ENCODE assay signal across 10 cellular contexts in genomic region chr10:63273575-63273974, GRCh38.
DNase-seq lines count a peak whose midpoint lies in the region; ATAC-seq and TF ChIP-seq lines count a peak whose summit lies in the region.
"Had no signal": no experiment of that assay in that cellular context is flagged by ENCODE, and none has a peak within 500 bp of the region (broad histone marks: within the 10 kb centered on the region; RNA-seq: fewer than 3 reads in every experiment).

No MANE protein-coding gene starts in this region.

- H3K4me2 ChIP-seq in SU-DHL-6 (ENCODE audit: low read depth, low read length, poor library complexity, severe bottlenecking), result peak overlapping the region; percentile 47

- TF ChIP-seq POLR2A in gastroesophageal sphincter (IDR thresholded peaks at IDR 0.05), result no peak

- H3K9me2 ChIP-seq in SU-DHL-6 (replicated peaks; ENCODE audit: insufficient read depth, low read length), result no peaks in the 10 kb centered on the region

- H3K9me3 ChIP-seq in SU-DHL-6 (ENCODE audit: insufficient read depth, low read length) (no peaks in the 10 kb centered on the region), gastroesophageal sphincter (no peaks in the 10 kb centered on the region), subcutaneous abdominal adipose tissue (ENCODE audit: control insufficient read depth in 5 of 5, low read length in 5 of 5) (no peaks in the 10 kb centered on the region)

- no peak for TF ChIP-seq CTCF in SU-DHL-6 (IDR thresholded peaks at IDR 0.05; ENCODE audit: insufficient read depth, low read length, poor library complexity, severe bottlenecking)
- TF ChIP-seq CTCF in gastroesophageal sphincter (IDR thresholded peaks at IDR 0.05), result no peak

- TF ChIP-seq EP300 in gastroesophageal sphincter (IDR thresholded peaks at IDR 0.05), result no peak

- H3K27ac ChIP-seq in SU-DHL-6 (ENCODE audit: low read depth, low read length) (0 out of 2 replicates have a peak overlapping the region, but pooled peaks have one; percentile 32), gastroesophageal sphincter (peak overlapping the region in 3 of 4 donors; percentile 45 to 61 (median 55)), subcutaneous abdominal adipose tissue (ENCODE audit: low read depth, low read length) (peak overlapping the region; percentile 21)

- 0 out of 2 replicates have a peak, but pooled peaks cover 5% of the 10 kb centered on the region for H4K20me1 ChIP-seq in SU-DHL-6 (ENCODE audit: low read depth, low read length)

- H3K4me1 ChIP-seq in gastroesophageal sphincter, result peaks cover 0 to 40% (median 4%) of the 10 kb centered on the region in 3 donors
- peaks cover 0 to 15% (median 12%) of the 10 kb centered on the region in 5 donors for H3K4me1 ChIP-seq in subcutaneous abdominal adipose tissue (ENCODE audit: control insufficient read depth in 5 of 5, insufficient read depth in 5 of 5, low read length in 5 of 5)

- H3K4me1 Mint-ChIP-seq in activated T-cell treated with anti-CD3 and anti-CD28 coated beads, Interleukin-2, amount 50 U/mL, for 72 hours (ENCODE audit: low read depth), result peaks cover 34% of the 10 kb centered on the region

- H3K36me3 ChIP-seq in SU-DHL-6 (ENCODE audit: low read length) (no peaks in the 10 kb centered on the region), gastroesophageal sphincter (no peaks in the 10 kb centered on the region), subcutaneous abdominal adipose tissue (ENCODE audit: control insufficient read depth in 5 of 5, insufficient read depth in 5 of 5, low read length in 5 of 5) (no peaks in the 10 kb centered on the region)

- no peak overlapping the region for H2AFZ ChIP-seq in SU-DHL-6 (ENCODE audit: low read depth, low read length, severe bottlenecking)

- H3K79me2 ChIP-seq in SU-DHL-6 (ENCODE audit: insufficient read depth, low read length), result peaks cover 19% of the 10 kb centered on the region

- H3K4me3 Mint-ChIP-seq in activated T-cell treated with anti-CD3 and anti-CD28 coated beads, Interleukin-2, amount 50 U/mL, for 72 hours, result peak overlapping the region in 1 of 2 donors; percentile 31

- H3K27me3 ChIP-seq in SU-DHL-6 (ENCODE audit: low read length) (no peaks in the 10 kb centered on the region), gastroesophageal sphincter (no peaks in the 10 kb centered on the region), subcutaneous abdominal adipose tissue (ENCODE audit: control insufficient read depth in 5 of 5, insufficient read depth in 4 of 5, low read length in 5 of 5) (no peaks in the 10 kb centered on the region)

- DNase-seq in activated T-cell treated with anti-CD3 and anti-CD28 coated beads, Interleukin-2, amount 50 U/mL, for 72 hours, result no peak
- no peak for DNase-seq in activated T-cell treated with anti-CD3 and anti-CD28 coated beads, Interleukin-2, amount 50 U/mL, for 48 hours
- DNase-seq in NCI-H226 (no peak), medulla oblongata (ENCODE audit: extremely low spot score) (no peak)
- DNase-seq: mesendoderm; stimulated activated CD4-positive, alpha-beta T cell treated with anti-CD3 and anti-CD28 coated beads, Interleukin-4, amount 100 ng/mL, for 1 hour had no signal

- no peaks in the 10 kb centered on the region for H3K9me3 Mint-ChIP-seq in activated T-cell treated with anti-CD3 and anti-CD28 coated beads, Interleukin-2, amount 50 U/mL, for 72 hours

- H3K27ac Mint-ChIP-seq in activated T-cell treated with anti-CD3 and anti-CD28 coated beads, Interleukin-2, amount 50 U/mL, for 72 hours, result peak overlapping the region; percentile 93

- no peaks in the 10 kb centered on the region for H3K27me3 Mint-ChIP-seq in activated T-cell treated with anti-CD3 and anti-CD28 coated beads, Interleukin-2, amount 50 U/mL, for 72 hours (ENCODE audit: low read depth)

- H3K9ac ChIP-seq in SU-DHL-6 (ENCODE audit: low read length) (no peak overlapping the region), subcutaneous abdominal adipose tissue (ENCODE audit: low read length in 5 of 5) (peak overlapping the region in 1 of 5 donors; percentile 25)

- H3K4me3 ChIP-seq in SU-DHL-6 (ENCODE audit: insufficient read depth, low read length, poor library complexity, severe bottlenecking) (no peak overlapping the region), gastroesophageal sphincter (no peak overlapping the region), subcutaneous abdominal adipose tissue (ENCODE audit: low read depth in 1 of 5, low read length in 5 of 5) (no peak overlapping the region)

- ATAC-seq in activated T-cell treated with anti-CD3 and anti-CD28 coated beads, Interleukin-2, amount 50 U/mL, for 72 hours (replicated peaks in 1 of 2), result no peak
- ATAC-seq in gastroesophageal sphincter (no peak), GM19324 (IDR thresholded peaks at IDR 0.05; ENCODE audit: low FRiP score, unreplicated experiment) (no peak)

- peaks cover 19% of the 10 kb centered on the region for H3F3A ChIP-seq in SU-DHL-6 (ENCODE audit: insufficient read depth)

- H3K36me3 Mint-ChIP-seq in activated T-cell treated with anti-CD3 and anti-CD28 coated beads, Interleukin-2, amount 50 U/mL, for 72 hours (ENCODE audit: insufficient read depth in 2 of 2), result no peaks in the 10 kb centered on the region
